Comparison of ENCODE assay signal across 9 cellular contexts in genomic region chr2:85600951-85601770, GRCh38. TPM values are rescaled to one million over a fixed set of nuclear protein-coding genes. Genes with fewer than 3 reads are reported as not detected.
DNase-seq lines count a peak whose midpoint lies in the region; ATAC-seq, FAIRE-seq and TF ChIP-seq lines count a peak whose summit lies in the region.
"Had no signal": no experiment of that assay in that cellular context is flagged by ENCODE, and none has a peak within 500 bp of the region (broad histone marks: within the 10 kb centered on the region; RNA-seq: fewer than 3 reads in every experiment).

No MANE protein-coding gene starts in this region.

- DNase-seq in SK-N-SH = no peak
- DNase-seq in ascending aorta (ENCODE audit: low spot score in 2 of 2) = no peak
- peak; percentile 55 for DNase-seq in kidney
- DNase-seq in stimulated activated naive CD8-positive, alpha-beta T cell treated with anti-CD3 and anti-CD28 coated beads, Interleukin-15, amount 100 ng/mL, for 72 hours = no peak
- DNase-seq in cerebellar cortex (ENCODE audit: low spot score) = no peak
- DNase-seq in COLO668 (lab: John Stamatoyannopoulos, UW; ENCODE audit: unreplicated experiment) = no peak
- DNase-seq in NCI-H524 treated with DMSO at 0.1 percent for 48 hours (lab: John Stamatoyannopoulos, UW) = no peak
- DNase-seq: activated gamma-delta T cell had no signal

- H3F3A ChIP-seq in SK-N-SH (replicated peaks; ENCODE audit: insufficient read depth) = peaks cover 15% of the 10 kb centered on the region

- TF ChIP-seq RAD21 in SK-N-SH (IDR thresholded peaks at IDR 0.05; ENCODE audit: low read length) = no peak

- H3K9ac ChIP-seq in SK-N-SH = peak overlapping the region; percentile 72; the same call in 1 of the 2 replicates
- peak overlapping the region in 1 of 2 donors; percentile 82 for H3K9ac ChIP-seq in kidney (ENCODE audit: low read length in 2 of 2)

- peak overlapping the region; percentile 93 to 98; a peak in 3 of 4 replicates for H3K4me3 ChIP-seq in SK-N-SH (ENCODE audit: low read depth in 2 of 2, low read length in 1 of 2)
- peak overlapping the region; percentile 86 to 87 for H3K4me3 ChIP-seq in ascending aorta
- H3K4me3 ChIP-seq in kidney (ENCODE audit: low read length in 2 of 2) = peak overlapping the region; percentile 93 to 98

- H3K9me3 ChIP-seq in SK-N-SH (no peaks in the 10 kb centered on the region), ascending aorta (no peaks in the 10 kb centered on the region), kidney (ENCODE audit: control insufficient read depth in 1 of 2, low read length in 2 of 2) (no peaks in the 10 kb centered on the region)

- intact Hi-C loops in ascending aorta (cut with DNase I) = no loop called here
- intact Hi-C loops in kidney (cut with DNase I) = no loop called here

- ATAC-seq in SK-N-SH treated with all-trans-retinoic acid at 6 μM for 48 hours = no peak
- ATAC-seq in stimulated activated naive CD8-positive, alpha-beta T cell treated with anti-CD3 and anti-CD28 coated beads, Interleukin-15, amount 100 ng/mL, for 72 hours = no peak

- peak overlapping the region; percentile 96 for H3K4me2 ChIP-seq in SK-N-SH

- peaks cover 66% of the 10 kb centered on the region for H3K4me1 Mint-ChIP-seq in stimulated activated naive CD8-positive, alpha-beta T cell treated with anti-CD3 and anti-CD28 coated beads, Interleukin-15, amount 100 ng/mL, for 72 hours

- TF ChIP-seq EP300 in SK-N-SH (IDR thresholded peaks at IDR 0.05; ENCODE audit: borderline replicate concordance in 1 of 2, low read depth in 1 of 2, low read length in 1 of 2) = no peak

- H3K27me3 ChIP-seq in SK-N-SH (ENCODE audit: insufficient read depth) (no peaks in the 10 kb centered on the region), ascending aorta (no peaks in the 10 kb centered on the region)

- no peak for FAIRE-seq in kidney (lab: Jason Lieb, UNC)

- H3K9me2 ChIP-seq in SK-N-SH = no peaks in the 10 kb centered on the region

- H3K79me2 ChIP-seq in SK-N-SH (ENCODE audit: insufficient read depth) = peaks cover 29% of the 10 kb centered on the region

- no peak overlapping the region for H3K27ac ChIP-seq in SK-N-SH (ENCODE audit: low read depth in 2 of 2, low read length in 1 of 2)
- H3K27ac ChIP-seq in ascending aorta = peak overlapping the region; percentile 73 to 88
- peak overlapping the region; percentile 26 to 77 for H3K27ac ChIP-seq in kidney (ENCODE audit: low read depth in 2 of 2, low read length in 2 of 2)

- H3K4me1 ChIP-seq in SK-N-SH (ENCODE audit: control insufficient read depth in 1 of 2, insufficient read depth in 2 of 2, low read depth in 1 of 2, low read length in 1 of 2) = peaks cover 4 to 30% of the 10 kb centered on the region in 2 experiments; a peak in 2 of 4 replicates
- H3K4me1 ChIP-seq in ascending aorta = peaks cover 14 to 41% of the 10 kb centered on the region in 2 donors
- peaks cover 48 to 60% of the 10 kb centered on the region in 2 donors for H3K4me1 ChIP-seq in kidney (ENCODE audit: control insufficient read depth in 1 of 2, insufficient read depth in 1 of 2, low read depth in 1 of 2, low read length in 2 of 2)

- POLR2A ChIA-PET in SK-N-SH (lab: Yijun Ruan, JAX) = interaction anchor here (0.5 to 2.2 kb wide), 6 partner anchors 9 to 182 kb away, joined by 3 to 7 read pairs (median 5); partner anchors contain the start of genes C2orf68, MAT2A and SH2D6

- H3K36me3 ChIP-seq in SK-N-SH (replicated peaks in 1 of 2; ENCODE audit: control insufficient read depth in 1 of 2, insufficient read depth in 2 of 2, low read length in 1 of 2) = peaks cover 0 to 32% of the 10 kb centered on the region in 2 experiments
- peaks cover 20 to 32% of the 10 kb centered on the region in 2 donors for H3K36me3 ChIP-seq in ascending aorta
- H3K36me3 ChIP-seq in kidney (ENCODE audit: control insufficient read depth in 1 of 2, insufficient read depth in 2 of 2, low read length in 2 of 2) = peaks cover 2 to 24% of the 10 kb centered on the region in 2 donors

- H3K27ac Mint-ChIP-seq in stimulated activated naive CD8-positive, alpha-beta T cell treated with anti-CD3 and anti-CD28 coated beads, Interleukin-15, amount 100 ng/mL, for 72 hours = peak overlapping the region in 1 of 2 donors; percentile 87

- no peak overlapping the region for H2AFZ ChIP-seq in SK-N-SH (ENCODE audit: low read depth)

- TF ChIP-seq CTCF in SK-N-SH (IDR thresholded peaks at IDR 0.05) (no peak), ascending aorta (IDR thresholded peaks at IDR 0.05) (no peak), kidney (IDR thresholded peaks at IDR 0.05; ENCODE audit: borderline replicate concordance, extremely low read depth, insufficient read depth) (no peak)

- CTCF ChIA-PET in SK-N-SH (lab: Yijun Ruan, JAX) = interaction anchor here (1.2 to 1.4 kb wide), 2 partner anchors 16 to 52 kb away, joined by 3 read pairs; no protein-coding TSS in a partner anchor

- no peaks in the 10 kb centered on the region for H3K9me3 Mint-ChIP-seq in stimulated activated naive CD8-positive, alpha-beta T cell treated with anti-CD3 and anti-CD28 coated beads, Interleukin-15, amount 100 ng/mL, for 72 hours

- peak overlapping the region; percentile 81 to 88 for H3K4me3 Mint-ChIP-seq in stimulated activated naive CD8-positive, alpha-beta T cell treated with anti-CD3 and anti-CD28 coated beads, Interleukin-15, amount 100 ng/mL, for 72 hours

- no peaks in the 10 kb centered on the region for H3K27me3 Mint-ChIP-seq in stimulated activated naive CD8-positive, alpha-beta T cell treated with anti-CD3 and anti-CD28 coated beads, Interleukin-15, amount 100 ng/mL, for 72 hours

- WGBS in SK-N-SH (ENCODE audit: low lambda C conversion rate) = 77% methylated on average over 5 of the region's 6 CpGs

- no peaks in the 10 kb centered on the region for H4K20me1 ChIP-seq in SK-N-SH (ENCODE audit: insufficient read depth)

TF ChIP-seq in SK-N-SH, 30 proteins besides CTCF, POLR2A, EP300 and RAD21 (continues in another document):
- TF ChIP-seq ELF1 (IDR thresholded peaks at IDR 0.05) = no peak
- no peak for TF ChIP-seq JUND (IDR thresholded peaks at IDR 0.05)
- TF ChIP-seq RCOR1 (IDR thresholded peaks at IDR 0.05; ENCODE audit: low read length) = no peak
- no peak for TF ChIP-seq USF2 (IDR thresholded peaks at IDR 0.05; ENCODE audit: borderline replicate concordance, low read depth, low read length)
- TF ChIP-seq MXI1 (IDR thresholded peaks at IDR 0.05; ENCODE audit: low read depth, low read length) = no peak

TF ChIP-seq in SK-N-SH treated with all-trans-retinoic acid at 6 μM for 48 hours, 23 proteins besides CTCF, POLR2A, EP300 and RAD21 (continues in another document):
- TF ChIP-seq ARNTL (CRISPR knock-in tag; IDR thresholded peaks at IDR 0.05; ENCODE audit: borderline replicate concordance, low read depth) (no peak), CSRNP3 (CRISPR knock-in tag; IDR thresholded peaks at IDR 0.05) (no peak), TOX (CRISPR knock-in tag; IDR thresholded peaks at IDR 0.05; ENCODE audit: borderline replicate concordance) (no peak), ISL1 (CRISPR knock-in tag; IDR thresholded peaks at IDR 0.05) (no peak), BACH2 (CRISPR knock-in tag; IDR thresholded peaks at IDR 0.05; ENCODE audit: borderline replicate concordance) (no peak)

RNA-seq across cellular contexts. Expression of gene TMEM150A, which starts 1.3 kb away (rescaled TPM):
- 20.2 TPM in 2 replicates for polyA plus RNA-seq in SK-N-SH (2012; rRNA removed)
- 9.5 and 13.1 TPM in 2 replicates for polyA plus RNA-seq in SK-N-SH (2012; cell fraction: cytosol; rRNA removed)
- 43.3 and 53.0 TPM in 2 replicates for polyA plus RNA-seq in SK-N-SH (2012; cell fraction: nucleus; rRNA removed)
- total RNA-seq in ascending aorta = 26.7 TPM
- total RNA-seq in kidney = 23.1 TPM
- 61.2 TPM for polyA plus RNA-seq in kidney (ENCODE audit: insufficient read depth, low read depth, low replicate concordance)

RNA-seq across cellular contexts. Expression of gene RNF181, which starts 5.6 kb away (rescaled TPM):
- polyA plus RNA-seq in SK-N-SH (2012; rRNA removed) = 312 and 353 TPM in 2 replicates
- 256 and 277 TPM in 2 replicates for polyA plus RNA-seq in SK-N-SH (2012; cell fraction: cytosol; rRNA removed)
- 222 and 297 TPM in 2 replicates for polyA plus RNA-seq in SK-N-SH (2012; cell fraction: nucleus; rRNA removed)
- total RNA-seq in ascending aorta = 157 TPM
- 89.9 TPM for total RNA-seq in kidney
- 407 TPM for polyA plus RNA-seq in kidney (ENCODE audit: insufficient read depth, low read depth, low replicate concordance)

RNA-seq across cellular contexts. Expression of gene C2orf68, which starts 10.7 kb away (rescaled TPM):
- 14.5 and 24.3 TPM in 2 replicates for polyA plus RNA-seq in SK-N-SH (2012; rRNA removed)
- polyA plus RNA-seq in SK-N-SH (2012; cell fraction: cytosol; rRNA removed) = 9.1 and 11.2 TPM in 2 replicates
- 32.6 and 53.9 TPM in 2 replicates for polyA plus RNA-seq in SK-N-SH (2012; cell fraction: nucleus; rRNA removed)
- 1.6 TPM for total RNA-seq in ascending aorta
- 34.5 TPM for total RNA-seq in kidney
- polyA plus RNA-seq in kidney (ENCODE audit: insufficient read depth, low read depth, low replicate concordance) = 37.6 TPM

RNA-seq across cellular contexts. Expression of gene USP39, which starts 14.8 kb away (rescaled TPM):
- polyA plus RNA-seq in SK-N-SH (2012; rRNA removed) (49.1 and 50.3 TPM in 2 replicates), kidney (ENCODE audit: insufficient read depth, low read depth, low replicate concordance) (35.5 TPM)
- 40.6 and 46.9 TPM in 2 replicates for polyA plus RNA-seq in SK-N-SH (2012; cell fraction: cytosol; rRNA removed)
- 80.7 and 110 TPM in 2 replicates for polyA plus RNA-seq in SK-N-SH (2012; cell fraction: nucleus; rRNA removed)
- total RNA-seq in ascending aorta (81.1 TPM), kidney (36.4 TPM)

RNA-seq across cellular contexts. Expression of gene VAMP5, which starts 16.9 kb away (rescaled TPM):
- polyA plus RNA-seq in SK-N-SH (2012; rRNA removed) = 9.8 and 12.0 TPM in 2 replicates
- polyA plus RNA-seq in SK-N-SH (2012; cell fraction: cytosol; rRNA removed) = 7.2 and 10.5 TPM in 2 replicates
- 1.8 and 5.7 TPM in 2 replicates for polyA plus RNA-seq in SK-N-SH (2012; cell fraction: nucleus; rRNA removed)
- total RNA-seq in ascending aorta = 114 TPM
- 46.0 TPM for total RNA-seq in kidney
- 145 TPM for polyA plus RNA-seq in kidney (ENCODE audit: insufficient read depth, low read depth, low replicate concordance)

Comparison
In these comparisons a context has a peak if more than half of its experiments do, and no peak if none do; other contexts are left out.
1. H3K27ac ChIP-seq: peak in ascending aorta (2 of 2) and kidney (2 of 2); none in SK-N-SH (0 of 2).
2. RNA of gene C2orf68, which starts 10.7 kb away (total RNA-seq): 34.5 TPM in kidney (single experiment); 1.6 TPM in ascending aorta (single experiment); every median in the first group is over 10 times any median in the second.
3. Peak in every context shown above with its lines, with median percentiles within 50 percentile points of each other: H3K4me3 ChIP-seq.